Comparison of ENCODE assay signal across 29 cellular contexts in genomic region chr13:31587696-31588266, GRCh38.
DNase-seq lines count a peak whose midpoint lies in the region; ATAC-seq and TF ChIP-seq lines count a peak whose summit lies in the region.
"Had no signal": no experiment of that assay in that cellular context is flagged by ENCODE, and none has a peak within 500 bp of the region (broad histone marks: within the 10 kb centered on the region; RNA-seq: fewer than 3 reads in every experiment).

No MANE protein-coding gene starts in this region.

- peak overlapping the region; percentile 51 for H3K27ac Mint-ChIP-seq in mesothelial cell of epicardium
- H3K27ac Mint-ChIP-seq: activated naive CD8-positive, alpha-beta T cell treated with anti-CD3 and anti-CD28 coated beads, Interleukin-2, amount 10 ng/mL, durations not matched to agents 7 days and 5 days; effector memory CD8-positive, alpha-beta T cell; H9 had no signal

- no peak overlapping the region for H3K27ac ChIP-seq in esophagus muscularis mucosa (replicated peaks in 1 of 4)
- H3K27ac ChIP-seq: BLaER1 treated with 17β-estradiol and CSF1 and Interleukin-3, amounts not matched to agents 10 nM and 100 nM; gastrocnemius medialis; neutrophil; prostate gland; right lobe of liver; stomach; tibial artery had no signal

- no peak overlapping the region for H3K4me3 Mint-ChIP-seq in mesothelial cell of epicardium
- H3K4me3 Mint-ChIP-seq: activated naive CD8-positive, alpha-beta T cell treated with anti-CD3 and anti-CD28 coated beads, Interleukin-2, amount 10 ng/mL, durations not matched to agents 7 days and 5 days; effector memory CD8-positive, alpha-beta T cell; H9 had no signal

- H3K9me3 Mint-ChIP-seq in mesothelial cell of epicardium = peaks cover 15% of the 10 kb centered on the region

- no peak overlapping the region for H3K4me3 ChIP-seq in esophagus muscularis mucosa
- H3K4me3 ChIP-seq: BLaER1 treated with 17β-estradiol and CSF1 and Interleukin-3, amounts not matched to agents 10 nM and 100 nM; gastrocnemius medialis; prostate gland; right lobe of liver; stomach; tibial artery had no signal

- no peaks in the 10 kb centered on the region for H3K36me3 ChIP-seq in esophagus muscularis mucosa
- H3K36me3 ChIP-seq: BLaER1 treated with 17β-estradiol and CSF1 and Interleukin-3, amounts not matched to agents 10 nM and 100 nM; gastrocnemius medialis; neutrophil; prostate gland; right lobe of liver; stomach; tibial artery had no signal

- H3K36me3 Mint-ChIP-seq in mesothelial cell of epicardium = no peaks in the 10 kb centered on the region
- H3K36me3 Mint-ChIP-seq: activated naive CD8-positive, alpha-beta T cell treated with anti-CD3 and anti-CD28 coated beads, Interleukin-2, amount 10 ng/mL, durations not matched to agents 7 days and 5 days had no signal

- 49% methylated on average over 3 of the region's 3 CpGs for WGBS in esophagus muscularis mucosa

- H3K4me1 Mint-ChIP-seq in mesothelial cell of epicardium = peaks cover 31% of the 10 kb centered on the region
- H3K4me1 Mint-ChIP-seq: activated naive CD8-positive, alpha-beta T cell treated with anti-CD3 and anti-CD28 coated beads, Interleukin-2, amount 10 ng/mL, durations not matched to agents 7 days and 5 days had no signal

- peak; percentile 12 for DNase-seq in M059J (ENCODE audit: low read depth)
- peak; percentile 37 for DNase-seq in esophagus muscularis mucosa (ENCODE audit: extremely low spot score)
- DNase-seq in mesothelial cell of epicardium (ENCODE audit: low spot score in 2 of 2, unreplicated experiment in 2 of 2) = no peak
- DNase-seq in stromal cell of bone marrow (ENCODE audit: low read depth) = peak; percentile 8
- no peak for DNase-seq in AG08395 (ENCODE audit: low spot score)
- DNase-seq in Right ventricle myocardium superior = no peak
- DNase-seq: activated CD4-positive, alpha-beta T cell treated with anti-CD3 and anti-CD28 coated beads for 4 hours; activated effector memory CD4-positive, alpha-beta T cell treated with anti-CD3 and anti-CD28 coated beads, Interleukin-2, amount 50 U/mL, for 16 hours; activated naive CD8-positive, alpha-beta T cell treated with anti-CD3 and anti-CD28 coated beads, Interleukin-2, amount 10 ng/mL, durations not matched to agents 7 days and 5 days; activated T-cell treated with anti-CD3 and anti-CD28 coated beads for 4 hours; caudate nucleus; cortex of kidney; effector memory CD8-positive, alpha-beta T cell; erythroblast; gastrocnemius medialis; H9; NCI-H1436 treated with DMSO at 0.1 percent for 48 hours; NCI-H2107; right lobe of liver; stimulated activated CD8-positive, alpha-beta memory T cell treated with anti-CD3 and anti-CD28 coated beads, Interleukin-4, amount 100 ng/mL, for 48 hours; stomach; T-helper 9 cell; tibial artery had no signal

- TF ChIP-seq CTCF in esophagus muscularis mucosa (IDR thresholded peaks at IDR 0.05) = no peak
- TF ChIP-seq CTCF in mesothelial cell of epicardium (IDR thresholded peaks at IDR 0.05; ENCODE audit: unreplicated experiment) = no peak

- no peak for TF ChIP-seq POLR2A in esophagus muscularis mucosa (IDR thresholded peaks at IDR 0.05; ENCODE audit: low read depth)

- no peaks in the 10 kb centered on the region for H3K27me3 ChIP-seq in esophagus muscularis mucosa
- H3K27me3 ChIP-seq: BLaER1 treated with 17β-estradiol and CSF1 and Interleukin-3, amounts not matched to agents 10 nM and 100 nM; gastrocnemius medialis; stomach; tibial artery had no signal

- intact Hi-C loops in esophagus muscularis mucosa (cut with DNase I) = no loop called here
- intact Hi-C loops in Right ventricle myocardium superior (cut with DNase I) = no loop called here

- TF ChIP-seq EP300 in esophagus muscularis mucosa (IDR thresholded peaks at IDR 0.05) = no peak

- peaks cover 0 to 5% (median 0%) of the 10 kb centered on the region in 4 donors for H3K4me1 ChIP-seq in esophagus muscularis mucosa
- H3K4me1 ChIP-seq: gastrocnemius medialis, prostate gland, right lobe of liver, stomach, tibial artery had no signal

- peaks cover 0 to 14% (median 3%) of the 10 kb centered on the region in 4 donors for H3K9me3 ChIP-seq in esophagus muscularis mucosa
- H3K9me3 ChIP-seq: gastrocnemius medialis, neutrophil, prostate gland, right lobe of liver had no signal

- ATAC-seq in HG02870 (IDR thresholded peaks at IDR 0.05; ENCODE audit: unreplicated experiment) (no peak), HG03565 (IDR thresholded peaks at IDR 0.05; ENCODE audit: unreplicated experiment) (no peak), Right ventricle myocardium superior (ENCODE audit: poor library complexity) (no peak)
- ATAC-seq: effector memory CD8-positive, alpha-beta T cell; gastrocnemius medialis; HepG2; right lobe of liver had no signal

- no peaks in the 10 kb centered on the region for H3K27me3 Mint-ChIP-seq in mesothelial cell of epicardium (ENCODE audit: low read depth)
- H3K27me3 Mint-ChIP-seq: activated naive CD8-positive, alpha-beta T cell treated with anti-CD3 and anti-CD28 coated beads, Interleukin-2, amount 10 ng/mL, durations not matched to agents 7 days and 5 days had no signal

Comparison
In these comparisons a context has a peak if more than half of its experiments do, and no peak if none do; other contexts are left out.
1. DNase-seq: peak in M059J (single experiment), esophagus muscularis mucosa (single experiment) and stromal cell of bone marrow (single experiment); none in mesothelial cell of epicardium (0 of 2), AG08395 (single experiment) and Right ventricle myocardium superior (single experiment).